In the genomic region with DNA sequence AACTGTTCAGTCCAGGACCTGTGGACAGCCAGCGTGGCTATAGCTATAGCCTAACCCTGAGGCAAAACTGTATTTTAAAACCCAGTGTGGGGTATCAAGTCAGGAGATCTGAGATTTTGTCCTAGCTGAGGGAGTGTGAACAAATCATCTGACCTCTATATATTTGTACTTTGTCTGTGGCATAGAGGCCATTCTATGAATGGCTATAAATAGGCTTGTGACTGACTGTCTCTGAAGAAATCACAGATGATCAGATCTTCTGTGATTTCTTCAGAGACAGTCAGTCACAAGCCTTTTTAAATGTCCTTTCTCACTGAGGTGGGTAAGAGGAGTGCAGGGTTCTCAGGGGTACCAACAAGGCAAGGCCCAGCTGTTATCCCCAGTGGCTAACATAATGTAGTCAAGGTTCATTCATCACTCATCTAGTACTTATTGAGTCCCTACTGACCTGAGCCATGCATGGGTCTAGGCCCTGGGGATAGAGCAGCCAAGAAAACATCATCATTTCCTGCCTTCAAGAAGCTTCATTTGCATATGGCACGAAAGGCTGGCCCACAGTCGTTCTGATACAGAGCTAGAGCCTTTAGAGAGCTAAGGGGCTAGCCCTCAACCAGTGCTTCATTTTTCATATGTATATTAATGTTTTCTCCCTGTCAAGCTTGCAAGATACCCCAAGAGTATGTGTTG, we compare ENCODE assay signal across 12 cellular contexts. TPM values are rescaled to one million over a fixed set of nuclear protein-coding genes. Genes with fewer than 3 reads are reported as not detected.
DNase-seq lines count a peak whose midpoint lies in the region; ATAC-seq, FAIRE-seq and TF ChIP-seq lines count a peak whose summit lies in the region.
"Had no signal": no experiment of that assay in that cellular context is flagged by ENCODE, and none has a peak within 500 bp of the region (broad histone marks: within the 10 kb centered on the region; RNA-seq: fewer than 3 reads in every experiment).

No MANE protein-coding gene starts in this region.

- no peak overlapping the region for H3K27ac Mint-ChIP-seq in neural progenitor cell
- H3K27ac Mint-ChIP-seq: CD14-positive monocyte had no signal

- peaks cover 22% of the 10 kb centered on the region for H3K4me1 ChIP-seq in ACC112 (ENCODE audit: control insufficient read depth, insufficient read depth, low read length, unreplicated experiment)
- H3K4me1 ChIP-seq in neural progenitor cell, result peaks cover 5% of the 10 kb centered on the region

- FAIRE-seq in urothelium cell line (lab: Jason Lieb, UNC), result no peak

- H3K4me1 Mint-ChIP-seq in neural progenitor cell, result peaks cover 24% of the 10 kb centered on the region
- H3K4me1 Mint-ChIP-seq: CD14-positive monocyte had no signal

- H3K27me3 Mint-ChIP-seq in neural progenitor cell (ENCODE audit: insufficient read depth, low read depth), result peaks cover 3% of the 10 kb centered on the region

- H2AFZ ChIP-seq in ACC112 (ENCODE audit: low read length, unreplicated experiment) (no peak overlapping the region), neural progenitor cell (replicated peaks) (no peak overlapping the region)

- H3F3A ChIP-seq in neural progenitor cell (ENCODE audit: low read depth), result no peaks in the 10 kb centered on the region

- H3K9me3 Mint-ChIP-seq in neural progenitor cell, result no peaks in the 10 kb centered on the region
- H3K9me3 Mint-ChIP-seq: CD14-positive monocyte had no signal

- no peaks in the 10 kb centered on the region for H3K27me3 ChIP-seq in ACC112 (ENCODE audit: insufficient read depth, low read length)
- H3K27me3 ChIP-seq in neural progenitor cell, result no peaks in the 10 kb centered on the region

- H3K9me3 ChIP-seq in neural progenitor cell (ENCODE audit: low read depth), result no peaks in the 10 kb centered on the region

- no peaks in the 10 kb centered on the region for H3K79me2 ChIP-seq in ACC112 (ENCODE audit: control insufficient read depth, insufficient read depth, low read length, unreplicated experiment)
- no peaks in the 10 kb centered on the region for H3K79me2 ChIP-seq in neural progenitor cell (ENCODE audit: low read depth)

- H3K4me3 ChIP-seq in ACC112 (ENCODE audit: low read depth, low read length), result no peak overlapping the region
- no peak overlapping the region for H3K4me3 ChIP-seq in neural progenitor cell

- no peak overlapping the region for H3K4me3 Mint-ChIP-seq in neural progenitor cell
- H3K4me3 Mint-ChIP-seq: CD14-positive monocyte had no signal

- no peak overlapping the region for H3K9ac ChIP-seq in neural progenitor cell

- ATAC-seq in GM19035 (IDR thresholded peaks at IDR 0.05; ENCODE audit: unreplicated experiment) (peak; percentile 94), HG02840 (IDR thresholded peaks at IDR 0.05; ENCODE audit: low FRiP score, unreplicated experiment) (peak; percentile 84)
- ATAC-seq: HCT116 had no signal

- peak overlapping the region; percentile 58; the same call in 1 of the 2 replicates for H3K27ac ChIP-seq in ACC112 (ENCODE audit: low read depth, low read length)
- H3K27ac ChIP-seq in neural progenitor cell, result no peak overlapping the region

- TF ChIP-seq CTCF in neural progenitor cell (IDR thresholded peaks at IDR 0.05), result no peak

- no peak overlapping the region for H3K4me2 ChIP-seq in neural progenitor cell

- DNase-seq in NAMALWA (ENCODE audit: low spot score) (peak; percentile 35), neural progenitor cell (ENCODE audit: low spot score) (no peak), 8988T (no peak), urothelium cell line (ENCODE audit: low spot score) (no peak)
- DNase-seq in activated CD8-positive, alpha-beta memory T cell treated with anti-CD3 and anti-CD28 coated beads, Interleukin-2, amount 50 U/mL, for 4 hours, result no peak
- DNase-seq: glutamatergic neuron, NCI-H82 had no signal

- H3K36me3 ChIP-seq in ACC112 (ENCODE audit: insufficient read depth, low read length) (peaks cover 7% of the 10 kb centered on the region; the same call in 1 of the 2 replicates), neural progenitor cell (no peaks in the 10 kb centered on the region)

- H3K36me3 Mint-ChIP-seq in neural progenitor cell, result no peaks in the 10 kb centered on the region
- H3K36me3 Mint-ChIP-seq: CD14-positive monocyte had no signal

- H4K20me1 ChIP-seq in neural progenitor cell (ENCODE audit: low read depth), result no peaks in the 10 kb centered on the region

RNA-seq across cellular contexts. Expression of a gene that starts 53.3 kb away (rescaled TPM):
- 9.3 and 13.5 TPM in 2 replicates for total RNA-seq in neural progenitor cell (ENCODE audit: low replicate concordance)
